ENCODE assay signal across 7 cellular contexts in the genomic region with DNA sequence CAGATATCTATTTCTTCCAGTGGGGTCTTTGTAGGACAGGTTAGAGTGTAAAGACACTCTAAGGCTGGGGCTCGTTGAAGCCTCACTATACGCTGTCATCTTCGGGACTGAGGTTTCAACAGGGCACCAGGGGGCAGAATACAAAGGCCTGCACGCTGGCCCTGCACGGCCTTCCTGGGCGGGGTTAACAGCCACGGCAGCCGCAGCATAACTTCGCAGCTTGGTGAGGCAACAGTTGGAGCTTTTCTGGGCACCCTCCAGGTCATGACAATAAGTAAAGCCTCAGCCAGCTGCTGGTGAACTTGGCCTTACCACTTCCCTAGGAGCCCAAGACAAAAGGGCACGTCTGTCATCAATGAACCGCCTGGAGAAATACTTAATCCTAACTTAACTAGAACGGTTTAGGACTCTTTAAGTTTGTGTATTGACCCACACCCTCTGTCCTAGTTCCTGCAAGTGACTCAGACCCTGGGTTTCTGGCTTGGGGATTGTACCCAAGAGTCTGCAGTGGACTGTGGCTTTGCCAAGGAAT.
DNase-seq lines count a peak whose midpoint lies in the region; ATAC-seq lines count a peak whose summit lies in the region.

No MANE protein-coding gene starts in this region.

- no peaks in the 10 kb centered on the region for H3K36me3 ChIP-seq in mucosa of rectum (ENCODE audit: control insufficient read depth in 2 of 2, insufficient read depth in 2 of 2, low read length in 2 of 2)

- H3K9me3 Mint-ChIP-seq in effector memory CD8-positive, alpha-beta T cell = no peaks in the 10 kb centered on the region

- ATAC-seq in GM18868 (IDR thresholded peaks at IDR 0.05; ENCODE audit: unreplicated experiment) = peak; percentile 20
- ATAC-seq in effector memory CD8-positive, alpha-beta T cell (replicated peaks) = peak; percentile 57

- H3K4me3 ChIP-seq in mucosa of rectum (ENCODE audit: low read length in 2 of 2) = no peak overlapping the region

- H3K4me1 Mint-ChIP-seq in effector memory CD8-positive, alpha-beta T cell (ENCODE audit: low read depth in 2 of 2) = peaks cover 42 to 56% of the 10 kb centered on the region in 2 donors

- peak overlapping the region; percentile 92 to 97 for H3K4me3 Mint-ChIP-seq in effector memory CD8-positive, alpha-beta T cell

- peaks cover 38% of the 10 kb centered on the region for H3K36me3 Mint-ChIP-seq in effector memory CD8-positive, alpha-beta T cell (ENCODE audit: insufficient read depth)

- H3K9me3 ChIP-seq in mucosa of rectum (ENCODE audit: control insufficient read depth in 2 of 2, low read length in 2 of 2) = no peaks in the 10 kb centered on the region

- no peaks in the 10 kb centered on the region for H3K27me3 Mint-ChIP-seq in effector memory CD8-positive, alpha-beta T cell

- H3K27me3 ChIP-seq in mucosa of rectum (ENCODE audit: control insufficient read depth in 2 of 2, insufficient read depth in 2 of 2, low read length in 2 of 2) = no peaks in the 10 kb centered on the region

- H3K9ac ChIP-seq in mucosa of rectum (ENCODE audit: low read depth in 1 of 2, low read length in 2 of 2) = peak overlapping the region in 1 of 2 donors; percentile 43

- H3K27ac Mint-ChIP-seq in effector memory CD8-positive, alpha-beta T cell = peak overlapping the region; percentile 90 to 98

- H3K27ac ChIP-seq in mucosa of rectum (ENCODE audit: low read depth in 2 of 2, low read length in 2 of 2) = peak overlapping the region; percentile 72 to 77

- peaks cover 14 to 20% of the 10 kb centered on the region in 2 donors for H3K4me1 ChIP-seq in mucosa of rectum (ENCODE audit: control insufficient read depth in 2 of 2, insufficient read depth in 2 of 2, low read length in 2 of 2)

- DNase-seq in NCI-H510A (lab: John Stamatoyannopoulos, UW) (peak; percentile 41), NCI-H187 (lab: John Stamatoyannopoulos, UW) (no peak)
- peak; percentile 78 for DNase-seq in activated CD4-positive, alpha-beta T cell treated with anti-CD3 and anti-CD28 coated beads, Interleukin-2, amount 50 U/mL, for 4 hours
- DNase-seq in effector memory CD8-positive, alpha-beta T cell = peak; percentile 82 to 87 (median 85)
- DNase-seq in stimulated activated CD8-positive, alpha-beta memory T cell treated with anti-CD3 and anti-CD28 coated beads, Interleukin-7, amount 100 ng/mL, for 1 hour (ENCODE audit: low read depth in 2 of 2) = peak; percentile 61 to 63

Comparison
In these comparisons a context has a peak if more than half of its experiments do, and no peak if none do; other contexts are left out.
1. DNase-seq: peak in NCI-H510A (single experiment), activated CD4-positive, alpha-beta T cell treated with anti-CD3 and anti-CD28 coated beads, Interleukin-2, amount 50 U/mL, for 4 hours (2 of 2), effector memory CD8-positive, alpha-beta T cell (3 of 3) and stimulated activated CD8-positive, alpha-beta memory T cell treated with anti-CD3 and anti-CD28 coated beads, Interleukin-7, amount 100 ng/mL, for 1 hour (2 of 2); none in NCI-H187 (0 of 2).